ENCODE assay signal across 2 cellular contexts in the genomic region with DNA sequence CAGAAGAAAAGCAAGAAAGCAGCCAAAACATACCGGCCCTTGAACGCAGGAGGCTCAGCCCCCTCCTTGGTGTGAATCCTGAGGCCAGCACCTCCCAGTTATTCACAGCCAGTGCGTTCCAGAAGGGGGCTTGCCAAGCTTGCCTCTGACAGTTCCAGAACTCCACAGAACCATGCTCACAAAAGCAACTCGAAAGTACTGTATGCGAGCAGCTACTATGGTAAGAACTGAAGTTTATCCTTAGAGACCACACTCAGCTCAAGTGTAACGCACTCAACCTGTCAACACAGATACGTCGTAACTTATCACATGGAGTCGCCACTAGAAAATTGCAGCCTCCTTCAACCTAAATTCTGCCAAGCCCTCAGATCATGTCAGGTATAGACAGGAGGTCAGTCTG.
TF ChIP-seq lines count a peak whose summit lies in the region.

No MANE protein-coding gene starts in this region.

TF ChIP-seq in HCT116, 20 proteins besides CTCF, POLR2A, EP300 and RAD21 (continued from another document):
- TF ChIP-seq, protein P1, sequence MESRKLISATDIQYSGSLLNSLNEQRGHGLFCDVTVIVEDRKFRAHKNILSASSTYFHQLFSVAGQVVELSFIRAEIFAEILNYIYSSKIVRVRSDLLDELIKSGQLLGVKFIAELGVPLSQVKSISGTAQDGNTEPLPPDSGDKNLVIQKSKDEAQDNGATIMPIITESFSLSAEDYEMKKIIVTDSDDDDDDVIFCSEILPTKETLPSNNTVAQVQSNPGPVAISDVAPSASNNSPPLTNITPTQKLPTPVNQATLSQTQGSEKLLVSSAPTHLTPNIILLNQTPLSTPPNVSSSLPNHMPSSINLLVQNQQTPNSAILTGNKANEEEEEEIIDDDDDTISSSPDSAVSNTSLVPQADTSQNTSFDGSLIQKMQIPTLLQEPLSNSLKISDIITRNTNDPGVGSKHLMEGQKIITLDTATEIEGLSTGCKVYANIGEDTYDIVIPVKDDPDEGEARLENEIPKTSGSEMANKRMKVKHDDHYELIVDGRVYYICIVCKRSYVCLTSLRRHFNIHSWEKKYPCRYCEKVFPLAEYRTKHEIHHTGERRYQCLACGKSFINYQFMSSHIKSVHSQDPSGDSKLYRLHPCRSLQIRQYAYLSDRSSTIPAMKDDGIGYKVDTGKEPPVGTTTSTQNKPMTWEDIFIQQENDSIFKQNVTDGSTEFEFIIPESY (IDR thresholded peaks at IDR 0.05; ENCODE audit: extremely low read depth, insufficient replicate concordance, low read length), result no peak
- no peak for TF ChIP-seq ATF3 (IDR thresholded peaks at IDR 0.05)

TF ChIP-seq in WTC11, 78 proteins besides CTCF, POLR2A, EP300 and RAD21 (continued from another document):
- TF ChIP-seq FOXP1 (CRISPR knock-in tag; IDR thresholded peaks at IDR 0.05; ENCODE audit: borderline replicate concordance) (no peak), ZBTB21 (CRISPR knock-in tag; IDR thresholded peaks at IDR 0.05; ENCODE audit: borderline replicate concordance) (no peak), OVOL2 (CRISPR knock-in tag; IDR thresholded peaks at IDR 0.05; ENCODE audit: borderline replicate concordance) (no peak), RELA (CRISPR knock-in tag; IDR thresholded peaks at IDR 0.05; ENCODE audit: borderline replicate concordance) (no peak), GABPB1 (CRISPR knock-in tag; IDR thresholded peaks at IDR 0.05) (no peak), FOXP4 (CRISPR knock-in tag; IDR thresholded peaks at IDR 0.05) (no peak), ATF2 (CRISPR knock-in tag; IDR thresholded peaks at IDR 0.05; ENCODE audit: borderline replicate concordance, low read depth) (no peak), ZNF317 (CRISPR knock-in tag; IDR thresholded peaks at IDR 0.05; ENCODE audit: borderline replicate concordance, low read depth) (no peak)
- TF ChIP-seq, protein P2, sequence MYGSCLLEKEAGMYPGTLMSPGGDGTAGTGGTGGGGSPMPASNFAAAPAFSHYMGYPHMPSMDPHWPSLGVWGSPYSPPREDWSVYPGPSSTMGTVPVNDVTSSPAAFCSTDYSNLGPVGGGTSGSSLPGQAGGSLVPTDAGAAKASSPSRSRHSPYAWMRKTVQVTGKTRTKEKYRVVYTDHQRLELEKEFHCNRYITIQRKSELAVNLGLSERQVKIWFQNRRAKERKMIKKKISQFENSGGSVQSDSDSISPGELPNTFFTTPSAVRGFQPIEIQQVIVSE (CRISPR knock-in tag; IDR thresholded peaks at IDR 0.05; ENCODE audit: borderline replicate concordance), result no peak
- TF ChIP-seq, protein P3, sequence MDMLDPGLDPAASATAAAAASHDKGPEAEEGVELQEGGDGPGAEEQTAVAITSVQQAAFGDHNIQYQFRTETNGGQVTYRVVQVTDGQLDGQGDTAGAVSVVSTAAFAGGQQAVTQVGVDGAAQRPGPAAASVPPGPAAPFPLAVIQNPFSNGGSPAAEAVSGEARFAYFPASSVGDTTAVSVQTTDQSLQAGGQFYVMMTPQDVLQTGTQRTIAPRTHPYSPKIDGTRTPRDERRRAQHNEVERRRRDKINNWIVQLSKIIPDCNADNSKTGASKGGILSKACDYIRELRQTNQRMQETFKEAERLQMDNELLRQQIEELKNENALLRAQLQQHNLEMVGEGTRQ (CRISPR knock-in tag; IDR thresholded peaks at IDR 0.05), result no peak
